In the genomic region with DNA sequence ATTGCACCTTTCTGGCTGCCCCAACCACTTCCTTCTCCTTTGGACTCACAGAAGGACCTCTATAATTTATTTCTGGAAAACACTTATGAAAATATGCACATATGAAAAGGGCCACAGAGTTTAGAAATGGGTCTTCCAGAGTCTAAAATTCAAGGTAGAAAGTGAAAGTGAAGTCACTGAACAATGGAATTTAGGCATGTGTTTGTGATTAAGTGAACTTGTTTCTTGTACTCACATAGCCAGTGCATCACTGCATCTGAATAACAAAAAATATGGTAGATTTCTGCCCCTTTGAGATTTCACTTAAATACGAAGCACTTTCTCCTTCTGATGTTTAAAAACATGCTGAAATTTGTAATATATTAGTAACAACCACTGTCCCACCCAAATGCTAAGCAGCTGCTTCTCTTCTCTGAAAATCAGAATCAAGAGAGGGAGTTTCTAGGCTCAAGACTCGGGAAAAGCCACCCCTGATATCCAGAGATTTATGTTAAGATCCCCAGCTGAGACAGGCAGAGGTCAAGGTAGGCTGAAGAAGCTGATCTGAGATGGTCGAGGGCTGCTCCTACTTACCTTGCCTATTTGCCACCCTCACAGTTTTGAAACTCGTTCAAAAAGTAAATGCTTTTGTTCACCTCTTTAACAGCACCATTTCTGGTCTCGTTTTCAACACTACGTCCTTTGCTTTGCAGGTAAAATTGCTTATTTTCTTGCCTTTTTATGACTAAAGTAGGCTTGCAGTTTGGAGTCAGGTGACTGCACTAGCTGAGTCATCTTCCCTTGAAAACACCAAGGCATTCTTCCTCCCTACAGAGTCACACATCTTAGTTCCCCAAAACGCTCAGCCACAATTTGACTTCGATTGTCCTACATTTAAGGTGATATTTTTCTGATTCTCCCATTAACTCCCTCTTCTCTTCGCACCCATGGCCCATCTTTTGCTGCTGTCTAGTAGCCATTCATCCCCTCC, we compare ENCODE assay signal across 9 cellular contexts. TPM values are rescaled to one million over a fixed set of nuclear protein-coding genes. Genes with fewer than 3 reads are reported as not detected.
DNase-seq lines count a peak whose midpoint lies in the region; ATAC-seq and TF ChIP-seq lines count a peak whose summit lies in the region.
"Had no signal": no experiment of that assay in that cellular context is flagged by ENCODE, and none has a peak within 500 bp of the region (broad histone marks: within the 10 kb centered on the region; RNA-seq: fewer than 3 reads in every experiment).

A gene (minus strand): TSS at position 694 of the 970 bp plus-strand sequence. CDS start 17,338 bp downstream, outside the sequence.

- no peak for DNase-seq in A673 (ENCODE audit: low spot score)
- peak; percentile 79 for DNase-seq in NB4 (ENCODE audit: low read depth)
- DNase-seq in effector memory CD4-positive, alpha-beta T cell = no peak
- no peak for DNase-seq in hepatic stellate cell (ENCODE audit: low spot score)
- DNase-seq in substantia nigra (lab: John Stamatoyannopoulos, UW) = no peak
- DNase-seq in colonic mucosa = no peak
- no peak for DNase-seq in posterior vena cava (ENCODE audit: low spot score)
- DNase-seq: stimulated activated CD4-positive, alpha-beta T cell treated with anti-CD3 and anti-CD28 coated beads, Interleukin-2, amount 100 ng/mL, for 24 hours had no signal

- no peak within 1 kb of the TSS for H3K9ac ChIP-seq in colonic mucosa (ENCODE audit: low read depth in 2 of 2, low read length in 2 of 2)

- POLR2A ChIA-PET in A673 (lab: Charles Lee; ENCODE audit: low non-redundant PET) = no interaction called here

- H3K27ac ChIP-seq in A673 (ENCODE audit: low read depth, low read length, poor library complexity, severe bottlenecking) = no peak within 1 kb of the TSS
- no peak within 1 kb of the TSS for H3K27ac ChIP-seq in effector memory CD4-positive, alpha-beta T cell (ENCODE audit: insufficient read depth, low read length, poor library complexity, severe bottlenecking)
- no peak within 1 kb of the TSS for H3K27ac ChIP-seq in substantia nigra (ENCODE audit: low read depth, low read length, poor library complexity, severe bottlenecking)
- no peak within 1 kb of the TSS for H3K27ac ChIP-seq in colonic mucosa

- no peaks in the 10 kb centered on the region for H3K36me3 ChIP-seq in A673 (ENCODE audit: insufficient read depth, low read length, poor library complexity, severe bottlenecking)
- no peaks in the 10 kb centered on the region for H3K36me3 ChIP-seq in effector memory CD4-positive, alpha-beta T cell (ENCODE audit: control insufficient read depth, insufficient read depth, low read length)
- no peaks in the 10 kb centered on the region for H3K36me3 ChIP-seq in colonic mucosa

- BruUV-seq in A673 (replicated peaks; lab: Mats Ljungman, UMichigan) = no TSS peak

- no peaks in the 10 kb centered on the region for H3K4me1 ChIP-seq in A673 (ENCODE audit: insufficient read depth, low read length, poor library complexity, severe bottlenecking)
- no peaks in the 10 kb centered on the region for H3K4me1 ChIP-seq in effector memory CD4-positive, alpha-beta T cell (ENCODE audit: control insufficient read depth, insufficient read depth, low read length, poor library complexity, severe bottlenecking)
- no peaks in the 10 kb centered on the region for H3K4me1 ChIP-seq in colonic mucosa

- TF ChIP-seq CTCF in A673 (conservative IDR thresholded peaks at IDR 0.05; ENCODE audit: low read depth, low read length) = no peak
- no peak for TF ChIP-seq CTCF in NB4 (IDR thresholded peaks at IDR 0.05; ENCODE audit: low read depth, low read length)
- no peak for TF ChIP-seq CTCF in colonic mucosa (IDR thresholded peaks at IDR 0.05)

- TF ChIP-seq POLR2A in NB4 (IDR thresholded peaks at IDR 0.05; ENCODE audit: extremely low read depth, insufficient read length) = no peak

- CTCF ChIA-PET in A673 (lab: Charles Lee) = no interaction called here

- intact Hi-C loops in A673 (cut with micrococcal nuclease; ENCODE audit: unreplicated experiment) (no loop called here), colonic mucosa (cut with DNase I) (no loop called here), posterior vena cava (cut with DNase I) (no loop called here)

- ATAC-seq in GM19463 (IDR thresholded peaks at IDR 0.05; ENCODE audit: unreplicated experiment) = peak; percentile 82

- peaks cover 16% of the 10 kb centered on the region for H3K9me3 ChIP-seq in A673 (ENCODE audit: low read depth, low read length, poor library complexity, severe bottlenecking)
- H3K9me3 ChIP-seq in effector memory CD4-positive, alpha-beta T cell (ENCODE audit: control insufficient read depth, low read length) = no peaks in the 10 kb centered on the region
- peaks cover 3% of the 10 kb centered on the region for H3K9me3 ChIP-seq in colonic mucosa

- H3K4me3 ChIP-seq in A673 (ENCODE audit: low read depth, low read length, poor library complexity, severe bottlenecking) = peak within 1 kb of the TSS; percentile 4
- H3K4me3 ChIP-seq in NB4 (ENCODE audit: low read depth, low read length) = peak within 1 kb of the TSS; percentile 56
- peak within 1 kb of the TSS; percentile 16 for H3K4me3 ChIP-seq in effector memory CD4-positive, alpha-beta T cell (ENCODE audit: insufficient read depth, low read depth, low read length, poor library complexity, severe bottlenecking)
- no peak within 1 kb of the TSS for H3K4me3 ChIP-seq in colonic mucosa

- H3K27me3 ChIP-seq in A673 (replicated peaks; ENCODE audit: insufficient read depth, low read depth, low read length, poor library complexity) = no peaks in the 10 kb centered on the region
- H3K27me3 ChIP-seq in effector memory CD4-positive, alpha-beta T cell (replicated peaks; ENCODE audit: control insufficient read depth, insufficient read depth, low read length, poor library complexity, severe bottlenecking) = no peaks in the 10 kb centered on the region
- H3K27me3 ChIP-seq in colonic mucosa = no peaks in the 10 kb centered on the region

RNA-seq across cellular contexts. Expression of the gene that starts here (rescaled TPM):
- total RNA-seq in A673 (2021) = 0.17 TPM in 1 of 2 replicates, not detected in the other
- total RNA-seq in colonic mucosa = not detected
- total RNA-seq in posterior vena cava = not detected
